Comparison of ENCODE assay signal across 9 cellular contexts in genomic region chr13:36345438-36346221, GRCh38. TPM values are rescaled to one million over a fixed set of nuclear protein-coding genes. Genes with fewer than 3 reads are reported as not detected.
DNase-seq lines count a peak whose midpoint lies in the region; ATAC-seq lines count a peak whose summit lies in the region.
"Had no signal": no experiment of that assay in that cellular context is flagged by ENCODE, and none has a peak within 500 bp of the region (broad histone marks: within the 10 kb centered on the region; RNA-seq: fewer than 3 reads in every experiment).

No MANE protein-coding gene starts in this region.

- H3K36me3 ChIP-seq in mesodermal cell (ENCODE audit: control insufficient read depth, insufficient read depth, low read length) = no peaks in the 10 kb centered on the region

- no peaks in the 10 kb centered on the region for H3K9me3 ChIP-seq in mesodermal cell (ENCODE audit: control insufficient read depth, low read length)

- no peak for ATAC-seq in HG02623 (IDR thresholded peaks at IDR 0.05; ENCODE audit: unreplicated experiment)

- peaks cover 6% of the 10 kb centered on the region for H3K4me1 ChIP-seq in mesodermal cell (ENCODE audit: control insufficient read depth, insufficient read depth, low read length, poor library complexity, severe bottlenecking)

- DNase-seq in DMS 273 (lab: John Stamatoyannopoulos, UW; ENCODE audit: unreplicated experiment) (peak; percentile 58), DMS 273 treated with DMSO at 0.1 percent for 48 hours (lab: John Stamatoyannopoulos, UW) (no peak), NCI-H510A treated with DMSO at 0.1 percent for 48 hours (lab: John Stamatoyannopoulos, UW) (peak; percentile 17), activated T-cell treated with anti-CD3 and anti-CD28 coated beads for 1 hour (ENCODE audit: low read depth) (peak; percentile 9), epithelial cell of prostate (ENCODE audit: low read depth, low spot score) (no peak)
- DNase-seq in stimulated activated CD8-positive, alpha-beta memory T cell treated with anti-CD3 and anti-CD28 coated beads, Interleukin-12 subunit alpha, Interleukin-12 subunit beta, amount 100 ng/mL, for 4 hours (ENCODE audit: low read depth) = peak; percentile 8

- WGBS in mesodermal cell (ENCODE audit: insufficient coverage in 2 of 2), 2 experiments = 0 to 2% methylated on average over 33 to 35 of the region's 50 CpGs

- H3K27ac ChIP-seq in epithelial cell of prostate (peak overlapping the region; percentile 94), mesodermal cell (ENCODE audit: low read depth, low read length, severe bottlenecking) (peak overlapping the region; percentile 98)
- H3K27ac ChIP-seq: 22Rv1 had no signal

- H3K4me3 ChIP-seq in mesodermal cell (ENCODE audit: extremely low read depth, insufficient read depth, low read length, poor library complexity, severe bottlenecking) = peak overlapping the region; percentile 78

RNA-seq across cellular contexts. Expression of gene SPART, which starts 0.6 kb away (rescaled TPM):
- polyA plus RNA-seq in mesodermal cell (2013, experiment 1 of 2) = 52.6 TPM
- polyA plus RNA-seq in mesodermal cell (2013, experiment 2 of 2) = 68.6 TPM

RNA-seq across cellular contexts. Expression of gene CCDC169, which starts 48.0 kb away (rescaled TPM):
- polyA plus RNA-seq in mesodermal cell (2013, experiment 1 of 2) = 5.4 TPM
- 7.3 TPM for polyA plus RNA-seq in mesodermal cell (2013, experiment 2 of 2)

Comparison
In these comparisons a context has a peak if more than half of its experiments do, and no peak if none do; other contexts are left out.
1. DNase-seq: peak in DMS 273 (single experiment), NCI-H510A treated with DMSO at 0.1 percent for 48 hours (single experiment), activated T-cell treated with anti-CD3 and anti-CD28 coated beads for 1 hour (single experiment) and stimulated activated CD8-positive, alpha-beta memory T cell treated with anti-CD3 and anti-CD28 coated beads, Interleukin-12 subunit alpha, Interleukin-12 subunit beta, amount 100 ng/mL, for 4 hours (single experiment); none in DMS 273 treated with DMSO at 0.1 percent for 48 hours (single experiment) and epithelial cell of prostate (single experiment).